ENCODE assay signal across 1 cellular context in the genomic region with DNA sequence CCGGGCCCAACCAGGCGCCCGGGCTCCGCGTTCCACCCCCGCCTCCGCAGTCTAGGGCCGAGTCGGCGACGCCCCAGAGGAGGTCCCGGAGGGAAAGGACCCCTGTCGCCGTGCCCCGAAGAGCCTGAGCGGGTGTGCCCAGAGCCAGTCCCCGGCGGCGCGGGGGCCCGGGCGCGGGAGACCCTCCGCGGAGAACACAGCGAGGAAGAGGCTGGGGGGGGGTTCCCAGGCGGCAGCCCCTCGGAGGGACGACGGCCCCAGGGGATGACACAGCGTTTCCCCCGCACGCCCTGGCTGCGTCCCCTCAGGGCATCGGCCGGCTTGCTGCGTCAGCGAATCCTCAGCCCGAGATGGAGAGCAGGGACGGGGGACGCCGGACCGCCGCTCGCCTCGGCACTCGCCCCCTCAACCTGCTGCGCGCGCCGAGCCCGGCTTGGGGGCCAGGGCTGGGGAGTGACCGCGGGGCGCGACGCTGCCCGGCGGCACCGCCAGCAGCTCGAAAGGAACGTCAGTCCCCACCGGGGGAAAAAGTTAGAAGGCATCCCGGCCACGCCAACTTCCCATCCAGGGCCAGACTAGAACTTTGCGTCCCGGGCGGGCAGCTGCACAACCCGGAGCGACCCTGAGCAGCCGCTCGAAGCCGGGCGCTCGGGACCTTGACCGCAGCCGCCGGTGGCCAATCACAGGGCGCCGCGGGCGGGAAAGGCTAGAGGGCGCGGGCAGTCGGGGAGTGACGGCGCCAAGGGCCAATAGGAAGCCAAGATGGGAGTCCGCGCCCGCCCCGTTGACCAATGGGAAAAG.
TF ChIP-seq lines count a peak whose summit lies in the region.

No MANE protein-coding gene starts in this region.

TF ChIP-seq in HepG2, 621 proteins besides CTCF, POLR2A, EP300 and RAD21 (continued from another document and continues in another):
- 0 out of 2 replicates have a peak, but pooled peaks have one; percentile 19 for TF ChIP-seq CHCHD3 (CRISPR knock-in tag; IDR thresholded peaks at IDR 0.05)
- TF ChIP-seq HES4 (CRISPR knock-in tag; IDR thresholded peaks at IDR 0.05; ENCODE audit: borderline replicate concordance), result peak; percentile 90
- TF ChIP-seq MTF1 (CRISPR knock-in tag; IDR thresholded peaks at IDR 0.05), result 0 out of 2 replicates have a peak, but pooled peaks have one; percentile 73
- TF ChIP-seq HOXA3 (CRISPR knock-in tag; IDR thresholded peaks at IDR 0.05), result 0 out of 2 replicates have a peak, but pooled peaks have one; percentile 18
- no peak for TF ChIP-seq CBX2 (IDR thresholded peaks at IDR 0.05; ENCODE audit: low read depth, low read length)
- TF ChIP-seq CBX2 (CRISPR knock-in tag; IDR thresholded peaks at IDR 0.05; ENCODE audit: low read depth), result no peak
- peak; percentile 77; the same call in 1 of the 2 replicates for TF ChIP-seq ZNF160 (CRISPR knock-in tag; IDR thresholded peaks at IDR 0.05)
- TF ChIP-seq, protein P1, sequence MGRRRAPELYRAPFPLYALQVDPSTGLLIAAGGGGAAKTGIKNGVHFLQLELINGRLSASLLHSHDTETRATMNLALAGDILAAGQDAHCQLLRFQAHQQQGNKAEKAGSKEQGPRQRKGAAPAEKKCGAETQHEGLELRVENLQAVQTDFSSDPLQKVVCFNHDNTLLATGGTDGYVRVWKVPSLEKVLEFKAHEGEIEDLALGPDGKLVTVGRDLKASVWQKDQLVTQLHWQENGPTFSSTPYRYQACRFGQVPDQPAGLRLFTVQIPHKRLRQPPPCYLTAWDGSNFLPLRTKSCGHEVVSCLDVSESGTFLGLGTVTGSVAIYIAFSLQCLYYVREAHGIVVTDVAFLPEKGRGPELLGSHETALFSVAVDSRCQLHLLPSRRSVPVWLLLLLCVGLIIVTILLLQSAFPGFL (CRISPR knock-in tag; IDR thresholded peaks at IDR 0.05), result 0 out of 2 replicates have a peak, but pooled peaks have one; percentile 74
- TF ChIP-seq ZFP1 (CRISPR knock-in tag; IDR thresholded peaks at IDR 0.05), result no peak
- TF ChIP-seq RBM22 (optimal IDR thresholded peaks at IDR 0.05; ENCODE audit: low read length), result peak; percentile 32
- TF ChIP-seq AKAP8 (CRISPR knock-in tag; IDR thresholded peaks at IDR 0.05), result 0 out of 2 replicates have a peak, but pooled peaks have one; percentile 2
- TF ChIP-seq, protein P2, sequence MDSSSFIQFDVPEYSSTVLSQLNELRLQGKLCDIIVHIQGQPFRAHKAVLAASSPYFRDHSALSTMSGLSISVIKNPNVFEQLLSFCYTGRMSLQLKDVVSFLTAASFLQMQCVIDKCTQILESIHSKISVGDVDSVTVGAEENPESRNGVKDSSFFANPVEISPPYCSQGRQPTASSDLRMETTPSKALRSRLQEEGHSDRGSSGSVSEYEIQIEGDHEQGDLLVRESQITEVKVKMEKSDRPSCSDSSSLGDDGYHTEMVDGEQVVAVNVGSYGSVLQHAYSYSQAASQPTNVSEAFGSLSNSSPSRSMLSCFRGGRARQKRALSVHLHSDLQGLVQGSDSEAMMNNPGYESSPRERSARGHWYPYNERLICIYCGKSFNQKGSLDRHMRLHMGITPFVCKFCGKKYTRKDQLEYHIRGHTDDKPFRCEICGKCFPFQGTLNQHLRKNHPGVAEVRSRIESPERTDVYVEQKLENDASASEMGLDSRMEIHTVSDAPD (CRISPR knock-in tag; IDR thresholded peaks at IDR 0.05), result no peak
- no peak for TF ChIP-seq ZNF572 (CRISPR knock-in tag; IDR thresholded peaks at IDR 0.05)
- no peak for TF ChIP-seq ZKSCAN8 (CRISPR knock-in tag; IDR thresholded peaks at IDR 0.05; ENCODE audit: borderline replicate concordance)
- TF ChIP-seq ZNF251 (CRISPR knock-in tag; IDR thresholded peaks at IDR 0.05), result no peak
- TF ChIP-seq PCBP1 (IDR thresholded peaks at IDR 0.05; ENCODE audit: borderline replicate concordance, low read depth, low read length), result no peak
- TF ChIP-seq HHEX (CRISPR knock-in tag; IDR thresholded peaks at IDR 0.05), result no peak
- TF ChIP-seq, protein P3, sequence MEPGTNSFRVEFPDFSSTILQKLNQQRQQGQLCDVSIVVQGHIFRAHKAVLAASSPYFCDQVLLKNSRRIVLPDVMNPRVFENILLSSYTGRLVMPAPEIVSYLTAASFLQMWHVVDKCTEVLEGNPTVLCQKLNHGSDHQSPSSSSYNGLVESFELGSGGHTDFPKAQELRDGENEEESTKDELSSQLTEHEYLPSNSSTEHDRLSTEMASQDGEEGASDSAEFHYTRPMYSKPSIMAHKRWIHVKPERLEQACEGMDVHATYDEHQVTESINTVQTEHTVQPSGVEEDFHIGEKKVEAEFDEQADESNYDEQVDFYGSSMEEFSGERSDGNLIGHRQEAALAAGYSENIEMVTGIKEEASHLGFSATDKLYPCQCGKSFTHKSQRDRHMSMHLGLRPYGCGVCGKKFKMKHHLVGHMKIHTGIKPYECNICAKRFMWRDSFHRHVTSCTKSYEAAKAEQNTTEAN (CRISPR knock-in tag; conservative IDR thresholded peaks at IDR 0.05), result no peak; the same call in 1 of the 2 replicates
- no peak for TF ChIP-seq IRX3 (CRISPR knock-in tag; IDR thresholded peaks at IDR 0.05; ENCODE audit: borderline replicate concordance, low read depth)
- TF ChIP-seq SATB2 (CRISPR knock-in tag; IDR thresholded peaks at IDR 0.05), result no peak; the same call in 1 of the 2 replicates
- TF ChIP-seq, protein P4, sequence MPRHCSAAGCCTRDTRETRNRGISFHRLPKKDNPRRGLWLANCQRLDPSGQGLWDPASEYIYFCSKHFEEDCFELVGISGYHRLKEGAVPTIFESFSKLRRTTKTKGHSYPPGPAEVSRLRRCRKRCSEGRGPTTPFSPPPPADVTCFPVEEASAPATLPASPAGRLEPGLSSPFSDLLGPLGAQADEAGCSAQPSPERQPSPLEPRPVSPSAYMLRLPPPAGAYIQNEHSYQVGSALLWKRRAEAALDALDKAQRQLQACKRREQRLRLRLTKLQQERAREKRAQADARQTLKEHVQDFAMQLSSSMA (CRISPR knock-in tag; IDR thresholded peaks at IDR 0.05), result no peak; the same call in 1 of the 2 replicates
- TF ChIP-seq, protein P5, sequence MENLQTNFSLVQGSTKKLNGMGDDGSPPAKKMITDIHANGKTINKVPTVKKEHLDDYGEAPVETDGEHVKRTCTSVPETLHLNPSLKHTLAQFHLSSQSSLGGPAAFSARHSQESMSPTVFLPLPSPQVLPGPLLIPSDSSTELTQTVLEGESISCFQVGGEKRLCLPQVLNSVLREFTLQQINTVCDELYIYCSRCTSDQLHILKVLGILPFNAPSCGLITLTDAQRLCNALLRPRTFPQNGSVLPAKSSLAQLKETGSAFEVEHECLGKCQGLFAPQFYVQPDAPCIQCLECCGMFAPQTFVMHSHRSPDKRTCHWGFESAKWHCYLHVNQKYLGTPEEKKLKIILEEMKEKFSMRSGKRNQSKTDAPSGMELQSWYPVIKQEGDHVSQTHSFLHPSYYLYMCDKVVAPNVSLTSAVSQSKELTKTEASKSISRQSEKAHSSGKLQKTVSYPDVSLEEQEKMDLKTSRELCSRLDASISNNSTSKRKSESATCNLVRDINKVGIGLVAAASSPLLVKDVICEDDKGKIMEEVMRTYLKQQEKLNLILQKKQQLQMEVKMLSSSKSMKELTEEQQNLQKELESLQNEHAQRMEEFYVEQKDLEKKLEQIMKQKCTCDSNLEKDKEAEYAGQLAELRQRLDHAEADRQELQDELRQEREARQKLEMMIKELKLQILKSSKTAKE (CRISPR knock-in tag; IDR thresholded peaks at IDR 0.05; ENCODE audit: borderline replicate concordance), result no peak
- no peak; the same call in none of the 2 replicates for TF ChIP-seq ZNF263 (CRISPR knock-in tag; IDR thresholded peaks at IDR 0.05)
- TF ChIP-seq ZKSCAN1 (IDR thresholded peaks at IDR 0.05; ENCODE audit: low read length), result no peak
- no peak for TF ChIP-seq ZNF792 (CRISPR knock-in tag; IDR thresholded peaks at IDR 0.05)
- TF ChIP-seq, protein P6, sequence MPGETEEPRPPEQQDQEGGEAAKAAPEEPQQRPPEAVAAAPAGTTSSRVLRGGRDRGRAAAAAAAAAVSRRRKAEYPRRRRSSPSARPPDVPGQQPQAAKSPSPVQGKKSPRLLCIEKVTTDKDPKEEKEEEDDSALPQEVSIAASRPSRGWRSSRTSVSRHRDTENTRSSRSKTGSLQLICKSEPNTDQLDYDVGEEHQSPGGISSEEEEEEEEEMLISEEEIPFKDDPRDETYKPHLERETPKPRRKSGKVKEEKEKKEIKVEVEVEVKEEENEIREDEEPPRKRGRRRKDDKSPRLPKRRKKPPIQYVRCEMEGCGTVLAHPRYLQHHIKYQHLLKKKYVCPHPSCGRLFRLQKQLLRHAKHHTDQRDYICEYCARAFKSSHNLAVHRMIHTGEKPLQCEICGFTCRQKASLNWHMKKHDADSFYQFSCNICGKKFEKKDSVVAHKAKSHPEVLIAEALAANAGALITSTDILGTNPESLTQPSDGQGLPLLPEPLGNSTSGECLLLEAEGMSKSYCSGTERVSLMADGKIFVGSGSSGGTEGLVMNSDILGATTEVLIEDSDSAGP (CRISPR knock-in tag; IDR thresholded peaks at IDR 0.05; ENCODE audit: borderline replicate concordance), result no peak
- TF ChIP-seq, protein P7, sequence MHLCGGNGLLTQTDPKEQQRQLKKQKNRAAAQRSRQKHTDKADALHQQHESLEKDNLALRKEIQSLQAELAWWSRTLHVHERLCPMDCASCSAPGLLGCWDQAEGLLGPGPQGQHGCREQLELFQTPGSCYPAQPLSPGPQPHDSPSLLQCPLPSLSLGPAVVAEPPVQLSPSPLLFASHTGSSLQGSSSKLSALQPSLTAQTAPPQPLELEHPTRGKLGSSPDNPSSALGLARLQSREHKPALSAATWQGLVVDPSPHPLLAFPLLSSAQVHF (CRISPR knock-in tag; IDR thresholded peaks at IDR 0.05), result no peak
- TF ChIP-seq ZNF138 (CRISPR knock-in tag; IDR thresholded peaks at IDR 0.05; ENCODE audit: low read depth), result peak; percentile 81; the same call in 1 of the 2 replicates
- TF ChIP-seq, protein P8, sequence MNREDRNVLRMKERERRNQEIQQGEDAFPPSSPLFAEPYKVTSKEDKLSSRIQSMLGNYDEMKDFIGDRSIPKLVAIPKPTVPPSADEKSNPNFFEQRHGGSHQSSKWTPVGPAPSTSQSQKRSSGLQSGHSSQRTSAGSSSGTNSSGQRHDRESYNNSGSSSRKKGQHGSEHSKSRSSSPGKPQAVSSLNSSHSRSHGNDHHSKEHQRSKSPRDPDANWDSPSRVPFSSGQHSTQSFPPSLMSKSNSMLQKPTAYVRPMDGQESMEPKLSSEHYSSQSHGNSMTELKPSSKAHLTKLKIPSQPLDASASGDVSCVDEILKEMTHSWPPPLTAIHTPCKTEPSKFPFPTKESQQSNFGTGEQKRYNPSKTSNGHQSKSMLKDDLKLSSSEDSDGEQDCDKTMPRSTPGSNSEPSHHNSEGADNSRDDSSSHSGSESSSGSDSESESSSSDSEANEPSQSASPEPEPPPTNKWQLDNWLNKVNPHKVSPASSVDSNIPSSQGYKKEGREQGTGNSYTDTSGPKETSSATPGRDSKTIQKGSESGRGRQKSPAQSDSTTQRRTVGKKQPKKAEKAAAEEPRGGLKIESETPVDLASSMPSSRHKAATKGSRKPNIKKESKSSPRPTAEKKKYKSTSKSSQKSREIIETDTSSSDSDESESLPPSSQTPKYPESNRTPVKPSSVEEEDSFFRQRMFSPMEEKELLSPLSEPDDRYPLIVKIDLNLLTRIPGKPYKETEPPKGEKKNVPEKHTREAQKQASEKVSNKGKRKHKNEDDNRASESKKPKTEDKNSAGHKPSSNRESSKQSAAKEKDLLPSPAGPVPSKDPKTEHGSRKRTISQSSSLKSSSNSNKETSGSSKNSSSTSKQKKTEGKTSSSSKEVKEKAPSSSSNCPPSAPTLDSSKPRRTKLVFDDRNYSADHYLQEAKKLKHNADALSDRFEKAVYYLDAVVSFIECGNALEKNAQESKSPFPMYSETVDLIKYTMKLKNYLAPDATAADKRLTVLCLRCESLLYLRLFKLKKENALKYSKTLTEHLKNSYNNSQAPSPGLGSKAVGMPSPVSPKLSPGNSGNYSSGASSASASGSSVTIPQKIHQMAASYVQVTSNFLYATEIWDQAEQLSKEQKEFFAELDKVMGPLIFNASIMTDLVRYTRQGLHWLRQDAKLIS (CRISPR knock-in tag; IDR thresholded peaks at IDR 0.05), result no peak
- no peak; the same call in 1 of the 2 replicates for TF ChIP-seq TCF7 (IDR thresholded peaks at IDR 0.05; ENCODE audit: low read depth)
- no peak for TF ChIP-seq RCOR2 (CRISPR knock-in tag; IDR thresholded peaks at IDR 0.05)
- TF ChIP-seq NFE2 (CRISPR knock-in tag; IDR thresholded peaks at IDR 0.05), result peak; percentile 69; the same call in 1 of the 2 replicates
- no peak for TF ChIP-seq JUNB (CRISPR knock-in tag; IDR thresholded peaks at IDR 0.05; ENCODE audit: borderline replicate concordance)
- TF ChIP-seq ZNF619 (CRISPR knock-in tag; IDR thresholded peaks at IDR 0.05), result no peak; the same call in 1 of the 2 replicates
- no peak for TF ChIP-seq CAMTA2 (CRISPR knock-in tag; IDR thresholded peaks at IDR 0.05; ENCODE audit: borderline replicate concordance)
- no peak for TF ChIP-seq SSRP1 (CRISPR knock-in tag; IDR thresholded peaks at IDR 0.05)
- peak; percentile 12; the same call in 1 of the 2 replicates for TF ChIP-seq ZSCAN25 (CRISPR knock-in tag; IDR thresholded peaks at IDR 0.05)
- no peak for TF ChIP-seq ZIK1 (CRISPR knock-in tag; IDR thresholded peaks at IDR 0.05; ENCODE audit: borderline replicate concordance, low read depth)
- no peak; the same call in 1 of the 2 replicates for TF ChIP-seq BORCS8-MEF2B (CRISPR knock-in tag; IDR thresholded peaks at IDR 0.05)
- TF ChIP-seq, protein P9, sequence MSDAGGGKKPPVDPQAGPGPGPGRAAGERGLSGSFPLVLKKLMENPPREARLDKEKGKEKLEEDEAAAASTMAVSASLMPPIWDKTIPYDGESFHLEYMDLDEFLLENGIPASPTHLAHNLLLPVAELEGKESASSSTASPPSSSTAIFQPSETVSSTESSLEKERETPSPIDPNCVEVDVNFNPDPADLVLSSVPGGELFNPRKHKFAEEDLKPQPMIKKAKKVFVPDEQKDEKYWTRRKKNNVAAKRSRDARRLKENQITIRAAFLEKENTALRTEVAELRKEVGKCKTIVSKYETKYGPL (CRISPR knock-in tag; IDR thresholded peaks at IDR 0.05), result 0 out of 2 replicates have a peak, but pooled peaks have one; percentile 55
- TF ChIP-seq RFX1 (IDR thresholded peaks at IDR 0.05), result no peak
- TF ChIP-seq PAF1 (CRISPR knock-in tag; IDR thresholded peaks at IDR 0.05), result no peak
- TF ChIP-seq GLI4 (CRISPR knock-in tag; IDR thresholded peaks at IDR 0.05; ENCODE audit: borderline replicate concordance), result 0 out of 2 replicates have a peak, but pooled peaks have one; percentile 13
- TF ChIP-seq, protein P10, sequence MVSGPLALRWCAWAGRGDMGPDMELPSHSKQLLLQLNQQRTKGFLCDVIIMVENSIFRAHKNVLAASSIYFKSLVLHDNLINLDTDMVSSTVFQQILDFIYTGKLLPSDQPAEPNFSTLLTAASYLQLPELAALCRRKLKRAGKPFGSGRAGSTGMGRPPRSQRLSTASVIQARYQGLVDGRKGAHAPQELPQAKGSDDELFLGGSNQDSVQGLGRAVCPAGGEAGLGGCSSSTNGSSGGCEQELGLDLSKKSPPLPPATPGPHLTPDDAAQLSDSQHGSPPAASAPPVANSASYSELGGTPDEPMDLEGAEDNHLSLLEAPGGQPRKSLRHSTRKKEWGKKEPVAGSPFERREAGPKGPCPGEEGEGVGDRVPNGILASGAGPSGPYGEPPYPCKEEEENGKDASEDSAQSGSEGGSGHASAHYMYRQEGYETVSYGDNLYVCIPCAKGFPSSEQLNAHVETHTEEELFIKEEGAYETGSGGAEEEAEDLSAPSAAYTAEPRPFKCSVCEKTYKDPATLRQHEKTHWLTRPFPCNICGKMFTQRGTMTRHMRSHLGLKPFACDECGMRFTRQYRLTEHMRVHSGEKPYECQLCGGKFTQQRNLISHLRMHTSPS (CRISPR knock-in tag; IDR thresholded peaks at IDR 0.05; ENCODE audit: low read depth), result peak; percentile 10; the same call in 1 of the 2 replicates
- no peak for TF ChIP-seq ZMYM3 (CRISPR knock-in tag; IDR thresholded peaks at IDR 0.05)
- no peak for TF ChIP-seq HOXA7 (CRISPR knock-in tag; IDR thresholded peaks at IDR 0.05)
- no peak for TF ChIP-seq LCORL (IDR thresholded peaks at IDR 0.05)
- TF ChIP-seq LCORL (CRISPR knock-in tag; IDR thresholded peaks at IDR 0.05), result no peak
- TF ChIP-seq NAIF1 (CRISPR knock-in tag; IDR thresholded peaks at IDR 0.05; ENCODE audit: borderline replicate concordance), result no peak
- TF ChIP-seq CCAR2 (optimal IDR thresholded peaks at IDR 0.05; ENCODE audit: low read depth, low read length), result no peak
